1 cellular context compared by ENCODE assay signal in the genomic region with DNA sequence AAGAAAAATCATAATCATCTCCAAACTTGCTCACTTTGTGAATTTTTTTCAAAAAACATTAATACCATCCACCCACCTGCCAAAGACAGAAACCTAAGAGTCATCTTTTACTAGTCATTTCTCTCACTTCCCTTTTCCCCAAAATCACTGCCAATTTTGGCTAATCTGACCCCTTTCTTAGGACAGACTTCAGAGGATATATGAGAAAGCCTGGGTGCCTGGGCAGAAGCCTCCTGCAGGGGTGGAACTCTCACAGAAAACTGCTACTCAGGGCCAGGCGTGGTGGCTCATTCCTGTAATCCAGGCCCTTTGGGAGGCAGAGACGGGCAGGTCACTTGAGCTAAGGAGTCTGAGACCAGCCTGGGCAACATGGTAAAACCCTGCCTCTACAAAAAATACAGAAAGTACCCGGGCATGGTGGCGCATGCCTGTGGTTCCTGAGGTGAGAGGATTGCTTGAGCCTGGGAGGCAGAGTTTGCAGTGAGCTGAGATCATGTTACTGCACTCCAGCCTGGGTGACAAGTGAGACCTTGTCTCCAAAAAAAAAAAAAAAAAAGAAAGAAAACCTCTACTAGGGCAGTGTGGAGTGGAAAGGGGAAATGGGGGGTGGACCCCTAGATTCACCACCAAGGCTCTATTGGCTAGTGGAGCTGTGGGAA.
TF ChIP-seq lines count a peak whose summit lies in the region.

No MANE protein-coding gene starts in this region.

TF ChIP-seq in IMR-90, 13 proteins besides CTCF, POLR2A, EP300 and RAD21:
- TF ChIP-seq MAZ (IDR thresholded peaks at IDR 0.05; ENCODE audit: borderline replicate concordance, low read depth, low read length) (no peak), RCOR1 (IDR thresholded peaks at IDR 0.05; ENCODE audit: insufficient replicate concordance, low read length) (no peak), MAFK (IDR thresholded peaks at IDR 0.05; ENCODE audit: low read depth, low read length) (no peak), RFX5 (IDR thresholded peaks at IDR 0.05; ENCODE audit: low read depth, low read length) (no peak), SMC3 (IDR thresholded peaks at IDR 0.05; ENCODE audit: low read depth, low read length) (no peak), NFE2L2 (IDR thresholded peaks at IDR 0.05; ENCODE audit: low read depth, low read length) (no peak), CEBPB (IDR thresholded peaks at IDR 0.05; ENCODE audit: low read depth, low read length) (no peak), CHD1 (IDR thresholded peaks at IDR 0.05; ENCODE audit: low read depth, low read length) (no peak), MXI1 (IDR thresholded peaks at IDR 0.05; ENCODE audit: borderline replicate concordance, low read depth, low read length) (no peak), BHLHE40 (IDR thresholded peaks at IDR 0.05; ENCODE audit: low read depth, low read length) (no peak), FOS (IDR thresholded peaks at IDR 0.05; ENCODE audit: low read depth, low read length) (no peak)
- TF ChIP-seq, protein P1, sequence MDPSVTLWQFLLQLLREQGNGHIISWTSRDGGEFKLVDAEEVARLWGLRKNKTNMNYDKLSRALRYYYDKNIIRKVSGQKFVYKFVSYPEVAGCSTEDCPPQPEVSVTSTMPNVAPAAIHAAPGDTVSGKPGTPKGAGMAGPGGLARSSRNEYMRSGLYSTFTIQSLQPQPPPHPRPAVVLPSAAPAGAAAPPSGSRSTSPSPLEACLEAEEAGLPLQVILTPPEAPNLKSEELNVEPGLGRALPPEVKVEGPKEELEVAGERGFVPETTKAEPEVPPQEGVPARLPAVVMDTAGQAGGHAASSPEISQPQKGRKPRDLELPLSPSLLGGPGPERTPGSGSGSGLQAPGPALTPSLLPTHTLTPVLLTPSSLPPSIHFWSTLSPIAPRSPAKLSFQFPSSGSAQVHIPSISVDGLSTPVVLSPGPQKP (IDR thresholded peaks at IDR 0.05; ENCODE audit: borderline replicate concordance, low read depth, low read length), result no peak
- TF ChIP-seq, protein P2, sequence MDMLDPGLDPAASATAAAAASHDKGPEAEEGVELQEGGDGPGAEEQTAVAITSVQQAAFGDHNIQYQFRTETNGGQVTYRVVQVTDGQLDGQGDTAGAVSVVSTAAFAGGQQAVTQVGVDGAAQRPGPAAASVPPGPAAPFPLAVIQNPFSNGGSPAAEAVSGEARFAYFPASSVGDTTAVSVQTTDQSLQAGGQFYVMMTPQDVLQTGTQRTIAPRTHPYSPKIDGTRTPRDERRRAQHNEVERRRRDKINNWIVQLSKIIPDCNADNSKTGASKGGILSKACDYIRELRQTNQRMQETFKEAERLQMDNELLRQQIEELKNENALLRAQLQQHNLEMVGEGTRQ (IDR thresholded peaks at IDR 0.05; ENCODE audit: low read depth, low read length), result no peak
